Comparison of ENCODE assay signal across 9 cellular contexts in genomic region chr1:24742090-24742938, GRCh38. TPM values are rescaled to one million over a fixed set of nuclear protein-coding genes. Genes with fewer than 3 reads are reported as not detected.
A peak's percentile ranks its signal among the peaks of the same experiment; 100 is the strongest.
DNase-seq lines count a peak whose midpoint lies in the region; ATAC-seq and TF ChIP-seq lines count a peak whose summit lies in the region.
"Had no signal": no experiment of that assay in that cellular context is flagged by ENCODE, and none has a peak within 500 bp of the region (broad histone marks: within the 10 kb centered on the region; RNA-seq: fewer than 3 reads in every experiment).

No MANE protein-coding gene starts in this region.

- H3K9me3 Mint-ChIP-seq in activated CD4-positive, alpha-beta T cell treated with anti-CD3 and anti-CD28 coated beads, Interleukin-2, amount 10 ng/mL, durations not matched to agents 24 days and 14 days: no peaks in the 10 kb centered on the region

- peak overlapping the region; percentile 41 for H3K27ac ChIP-seq in RWPE2 (ENCODE audit: poor library complexity, severe bottlenecking)

- TF ChIP-seq CTCF in RWPE2 (IDR thresholded peaks at IDR 0.05; ENCODE audit: poor library complexity, severe bottlenecking): no peak
- no peak for TF ChIP-seq CTCF in fibroblast of pulmonary artery (IDR thresholded peaks at IDR 0.05; ENCODE audit: low read length, missing control alignments)

- H3K4me3 ChIP-seq in RWPE2 (ENCODE audit: severe bottlenecking) (no peak overlapping the region), fibroblast of pulmonary artery (replicated peaks; ENCODE audit: low read depth, low read length) (no peak overlapping the region)

- ATAC-seq in RWPE2 (ENCODE audit: low read depth) (no peak), GM19395 (IDR thresholded peaks at IDR 0.05; ENCODE audit: unreplicated experiment) (no peak), GM19397 (IDR thresholded peaks at IDR 0.05; ENCODE audit: unreplicated experiment) (no peak)
- ATAC-seq in stimulated activated naive CD8-positive, alpha-beta T cell treated with anti-CD3 and anti-CD28 coated beads, Interleukin-15, Interleukin-2, amounts not matched to agents 100 U/mL and 50 U/mL, for 24 hours: no peak

- DNase-seq in activated CD4-positive, alpha-beta T cell treated with anti-CD3 and anti-CD28 coated beads, Interleukin-2, amount 10 ng/mL, durations not matched to agents 24 days and 14 days: peak; percentile 62
- DNase-seq in activated CD4-positive, alpha-beta T cell treated with anti-CD3 and anti-CD28 coated beads, Interleukin-2, amount 50 U/mL, for 48 hours: no peak
- DNase-seq in RWPE2 (ENCODE audit: low spot score) (no peak), fibroblast of pulmonary artery (ENCODE audit: low read depth) (peak; percentile 69), 8988T (no peak)
- peak; percentile 35 for DNase-seq in stimulated activated naive CD8-positive, alpha-beta T cell treated with anti-CD3 and anti-CD28 coated beads, Interleukin-15, Interleukin-2, amounts not matched to agents 100 U/mL and 50 U/mL, for 24 hours
- DNase-seq: NCI-H1048 had no signal

- no peaks in the 10 kb centered on the region for H3K36me3 Mint-ChIP-seq in activated CD4-positive, alpha-beta T cell treated with anti-CD3 and anti-CD28 coated beads, Interleukin-2, amount 10 ng/mL, durations not matched to agents 24 days and 14 days (ENCODE audit: low read depth)

- no peaks in the 10 kb centered on the region for H3K27me3 Mint-ChIP-seq in activated CD4-positive, alpha-beta T cell treated with anti-CD3 and anti-CD28 coated beads, Interleukin-2, amount 10 ng/mL, durations not matched to agents 24 days and 14 days

- peaks cover 10% of the 10 kb centered on the region for H3K4me1 ChIP-seq in RWPE2 (ENCODE audit: insufficient read depth, poor library complexity, severe bottlenecking)

- intact Hi-C loops in activated CD4-positive, alpha-beta T cell treated with anti-CD3 and anti-CD28 coated beads, Interleukin-2, amount 10 ng/mL, durations not matched to agents 24 days and 14 days (cut with micrococcal nuclease): loop anchor here (10.0 kb wide), 1 partner anchor 212 kb away; no protein-coding TSS in a partner anchor

- H3K27ac Mint-ChIP-seq in activated CD4-positive, alpha-beta T cell treated with anti-CD3 and anti-CD28 coated beads, Interleukin-2, amount 10 ng/mL, durations not matched to agents 24 days and 14 days: peak overlapping the region; percentile 18

- peaks cover 36% of the 10 kb centered on the region for H3K4me1 Mint-ChIP-seq in activated CD4-positive, alpha-beta T cell treated with anti-CD3 and anti-CD28 coated beads, Interleukin-2, amount 10 ng/mL, durations not matched to agents 24 days and 14 days

- no peaks in the 10 kb centered on the region for H3K36me3 ChIP-seq in RWPE2 (ENCODE audit: low read depth)

- H3K27me3 ChIP-seq in RWPE2 (ENCODE audit: insufficient read depth, poor library complexity, severe bottlenecking): no peaks in the 10 kb centered on the region

- no peaks in the 10 kb centered on the region for H3K9me3 ChIP-seq in RWPE2 (ENCODE audit: severe bottlenecking)

- peak overlapping the region; percentile 19 for H3K4me3 Mint-ChIP-seq in activated CD4-positive, alpha-beta T cell treated with anti-CD3 and anti-CD28 coated beads, Interleukin-2, amount 10 ng/mL, durations not matched to agents 24 days and 14 days

RNA-seq across cellular contexts. Expression of gene CLIC4, which starts 2.9 kb away (rescaled TPM):
- 15.7 and 17.4 TPM in 2 replicates for total RNA-seq in activated CD4-positive, alpha-beta T cell treated with anti-CD3 and anti-CD28 coated beads, Interleukin-2, amount 10 ng/mL, durations not matched to agents 24 days and 14 days

Comparison
In these comparisons a context has a peak if more than half of its experiments do, and no peak if none do; other contexts are left out.
1. DNase-seq: peak in activated CD4-positive, alpha-beta T cell treated with anti-CD3 and anti-CD28 coated beads, Interleukin-2, amount 10 ng/mL, durations not matched to agents 24 days and 14 days (single experiment), fibroblast of pulmonary artery (single experiment) and stimulated activated naive CD8-positive, alpha-beta T cell treated with anti-CD3 and anti-CD28 coated beads, Interleukin-15, Interleukin-2, amounts not matched to agents 100 U/mL and 50 U/mL, for 24 hours (single experiment); none in activated CD4-positive, alpha-beta T cell treated with anti-CD3 and anti-CD28 coated beads, Interleukin-2, amount 50 U/mL, for 48 hours (0 of 2), RWPE2 (single experiment) and 8988T (single experiment).